ENCODE assay signal across 9 cellular contexts in genomic region chr19:54430306-54431254, GRCh38. TPM values are rescaled to one million over a fixed set of nuclear protein-coding genes. Genes with fewer than 3 reads are reported as not detected.
DNase-seq lines count a peak whose midpoint lies in the region; ATAC-seq, FAIRE-seq and TF ChIP-seq lines count a peak whose summit lies in the region.
"Had no signal": no experiment of that assay in that cellular context is flagged by ENCODE, and none has a peak within 500 bp of the region (broad histone marks: within the 10 kb centered on the region; RNA-seq: fewer than 3 reads in every experiment).

No MANE protein-coding gene starts in this region.

- no peaks in the 10 kb centered on the region for H3K36me3 ChIP-seq in Panc1 (ENCODE audit: control insufficient read depth, insufficient read depth, low read length)
- H3K36me3 ChIP-seq in astrocyte (ENCODE audit: insufficient read depth, low read length): no peaks in the 10 kb centered on the region

- H3K9ac ChIP-seq in astrocyte (ENCODE audit: low read length): no peak overlapping the region

- H3K27me3 ChIP-seq in Panc1 (ENCODE audit: control insufficient read depth, insufficient read depth, low read length) (no peaks in the 10 kb centered on the region), astrocyte (ENCODE audit: insufficient read depth, low read length) (no peaks in the 10 kb centered on the region)

- in situ Hi-C loops in Panc1 (cut with HindIII; ENCODE audit: low pct_unique_long_range_greater_than_20kb, low sequenced_read_pairs): no loop called here

- no peaks in the 10 kb centered on the region for H3K79me2 ChIP-seq in astrocyte (ENCODE audit: insufficient read depth, low read length)

- no peaks in the 10 kb centered on the region for H3K9me3 ChIP-seq in Panc1 (ENCODE audit: control insufficient read depth, insufficient read depth, low read depth, low read length)
- no peaks in the 10 kb centered on the region for H3K9me3 ChIP-seq in astrocyte (ENCODE audit: insufficient read depth, low read depth, low read length)

- no peak overlapping the region; the same call in 1 of the 2 replicates for H3K27ac ChIP-seq in Panc1 (ENCODE audit: low read length)
- no peak overlapping the region for H3K27ac ChIP-seq in astrocyte (ENCODE audit: low read depth, low read length)

- ATAC-seq in Panc1 (peak; percentile 73), HG02840 (IDR thresholded peaks at IDR 0.05; ENCODE audit: low FRiP score, unreplicated experiment) (no peak), HG02623 (IDR thresholded peaks at IDR 0.05; ENCODE audit: unreplicated experiment) (no peak)

- no peaks in the 10 kb centered on the region for H3K9me3 Mint-ChIP-seq in astrocyte (ENCODE audit: unreplicated experiment)

- peaks cover 7% of the 10 kb centered on the region for H3K4me1 Mint-ChIP-seq in astrocyte (ENCODE audit: low read depth, unreplicated experiment)

- intact Hi-C loops in Panc1 (cut with micrococcal nuclease; ENCODE audit: unreplicated experiment): no loop called here

- H3K4me1 ChIP-seq in Panc1 (ENCODE audit: control insufficient read depth, insufficient read depth, low read length) (peaks cover 28% of the 10 kb centered on the region), astrocyte (ENCODE audit: insufficient read depth, low read length) (no peaks in the 10 kb centered on the region)

- no peaks in the 10 kb centered on the region for H3K27me3 Mint-ChIP-seq in astrocyte (ENCODE audit: low read depth, unreplicated experiment)

- peaks cover 31% of the 10 kb centered on the region for H4K20me1 ChIP-seq in astrocyte (ENCODE audit: insufficient read depth, low read length)

- H3K4me3 Mint-ChIP-seq in astrocyte (ENCODE audit: unreplicated experiment): no peak overlapping the region

- peak overlapping the region; percentile 39 for H3K4me2 ChIP-seq in astrocyte (ENCODE audit: low read length)

- peak; percentile 12 for DNase-seq in NCI-H1092 treated with DMSO at 0.1 percent for 48 hours (lab: John Stamatoyannopoulos, UW)
- no peak for DNase-seq in NCI-H1092 (lab: John Stamatoyannopoulos, UW)
- DNase-seq in Panc1 (ENCODE audit: low read depth, low spot score): no peak
- no peak for DNase-seq in astrocyte (ENCODE audit: low read depth)
- peak; percentile 89 for DNase-seq in iPS-NIHi11 (ENCODE audit: low spot score)
- peak; percentile 46 for DNase-seq in stimulated activated CD4-positive, alpha-beta T cell treated with anti-CD3 and anti-CD28 coated beads, Interleukin-1b, Interleukin-23, amount 100 ng/mL, for 48 hours

- no peak overlapping the region for H3K27ac Mint-ChIP-seq in astrocyte (ENCODE audit: unreplicated experiment)

- POLR2A ChIA-PET in Panc1 (lab: Charles Lee): interaction anchor here (0.5 to 0.6 kb wide), 2 partner anchors 55 to 156 kb away, joined by 3 to 7 read pairs; no protein-coding TSS in a partner anchor

- BruUV-seq in Panc1 (replicated peaks; lab: Mats Ljungman, UMichigan): no TSS peak

- peak; percentile 70; the same call in 1 of the 2 replicates for TF ChIP-seq CTCF in Panc1 (IDR thresholded peaks at IDR 0.05)
- no peak for TF ChIP-seq CTCF in astrocyte (IDR thresholded peaks at IDR 0.05; ENCODE audit: insufficient read depth, low read depth, low read length)

- FAIRE-seq in astrocyte (lab: Jason Lieb, UNC): no peak

- H2AFZ ChIP-seq in astrocyte (ENCODE audit: low read depth, low read length): no peak overlapping the region

- H3K36me3 Mint-ChIP-seq in astrocyte (ENCODE audit: low read depth, unreplicated experiment): peaks cover 3% of the 10 kb centered on the region

- CTCF ChIA-PET in Panc1 (lab: Charles Lee): interaction anchor here (0.6 to 1.4 kb wide), 6 partner anchors 10 to 1403 kb away, joined by 3 to 6 read pairs (median 4); no protein-coding TSS in a partner anchor

- H3K4me3 ChIP-seq in Panc1 (ENCODE audit: low read depth in 2 of 2, low read length in 2 of 2) (peak overlapping the region; percentile 29 to 40), astrocyte (ENCODE audit: insufficient read depth, low read depth, low read length) (no peak overlapping the region)

RNA-seq across cellular contexts. Expression of gene TTYH1, which starts 15.3 kb away (rescaled TPM):
- total RNA-seq in Panc1 (2021; ENCODE audit: unreplicated experiment): 0.62 TPM
- 1.4 TPM for polyA plus RNA-seq in Panc1 (2012; ENCODE audit: insufficient read length)
- 8.4 and 12.6 TPM in 2 replicates for total RNA-seq in astrocyte
- polyA plus RNA-seq: BJ had no signal

RNA-seq across cellular contexts. Expression of gene LENG8, which starts 18.4 kb away (rescaled TPM):
- 268 TPM for total RNA-seq in Panc1 (2021; ENCODE audit: unreplicated experiment)
- polyA plus RNA-seq in Panc1 (2012; ENCODE audit: insufficient read length): 274 TPM
- total RNA-seq in astrocyte: 193 and 201 TPM in 2 replicates

RNA-seq across cellular contexts. Expression of gene LENG9, which starts 33.0 kb away (rescaled TPM):
- 5.1 TPM for total RNA-seq in Panc1 (2021; ENCODE audit: unreplicated experiment)
- 10.9 TPM for polyA plus RNA-seq in Panc1 (2012; ENCODE audit: insufficient read length)
- 3.7 and 3.8 TPM in 2 replicates for total RNA-seq in astrocyte

RNA-seq across cellular contexts. Expression of gene CDC42EP5, which starts 42.5 kb away (rescaled TPM):
- total RNA-seq in Panc1 (2021; ENCODE audit: unreplicated experiment) (7.1 TPM), astrocyte (57.9 and 64.2 TPM in 2 replicates)
- polyA plus RNA-seq in Panc1 (2012; ENCODE audit: insufficient read length): 15.4 TPM

Comparison
In these comparisons a context has a peak if more than half of its experiments do, and no peak if none do; other contexts are left out.
1. DNase-seq: peak in NCI-H1092 treated with DMSO at 0.1 percent for 48 hours (single experiment), iPS-NIHi11 (single experiment) and stimulated activated CD4-positive, alpha-beta T cell treated with anti-CD3 and anti-CD28 coated beads, Interleukin-1b, Interleukin-23, amount 100 ng/mL, for 48 hours (single experiment); none in NCI-H1092 (single experiment), Panc1 (single experiment) and astrocyte (single experiment).